ENCODE assay signal across 1 cellular context in the genomic region with DNA sequence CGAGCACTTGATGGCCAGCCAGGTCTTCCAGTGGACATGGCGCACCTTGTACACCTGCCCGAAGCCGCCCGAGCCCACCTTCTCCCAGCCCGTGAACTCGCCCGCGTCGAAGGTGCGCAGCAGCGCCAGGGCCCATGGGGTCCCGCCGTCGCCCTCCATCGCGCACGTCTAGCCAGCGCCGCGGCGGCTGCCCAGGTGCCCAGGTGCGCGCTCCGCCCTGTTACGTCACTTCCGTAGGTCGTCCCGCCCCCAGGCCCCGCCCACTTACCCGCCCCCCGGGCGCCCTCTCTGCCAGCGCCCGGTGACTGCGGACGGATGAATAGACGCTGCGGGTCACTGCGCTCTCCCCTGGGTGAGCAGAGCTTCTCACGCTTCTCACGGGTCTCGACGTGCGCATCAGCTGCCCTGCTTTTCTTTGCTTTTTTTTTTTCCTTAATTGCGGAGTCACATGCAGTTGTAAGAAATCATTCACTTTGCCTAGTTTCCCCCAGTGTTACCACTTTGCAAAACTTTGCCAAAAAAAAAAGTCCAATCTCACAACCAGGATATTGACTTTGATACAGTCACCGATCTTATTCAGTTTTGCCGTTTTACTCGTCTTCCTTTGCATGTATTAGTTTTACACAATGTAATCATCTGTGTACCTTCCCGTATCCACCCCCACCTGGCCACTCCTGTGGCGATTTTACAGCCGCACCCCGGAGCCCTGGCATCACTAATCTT.
TF ChIP-seq lines count a peak whose summit lies in the region.

Gene RIPK4, minus strand, starts transcription at position 170 of the 723 bp plus-strand sequence. Its CDS starts 11 bp downstream, at position 159.

TF ChIP-seq in HepG2, 621 proteins besides CTCF, POLR2A, EP300 and RAD21 (continued from another document and continues in another):
- TF ChIP-seq ZBTB21 (CRISPR knock-in tag; IDR thresholded peaks at IDR 0.05): no peak
- no peak for TF ChIP-seq ZNF75D (CRISPR knock-in tag; IDR thresholded peaks at IDR 0.05; ENCODE audit: borderline replicate concordance)
- TF ChIP-seq THRA (CRISPR knock-in tag; IDR thresholded peaks at IDR 0.05; ENCODE audit: borderline replicate concordance): peak; percentile 26; the same call in 1 of the 2 replicates
- TF ChIP-seq ZNF263 (CRISPR knock-in tag; IDR thresholded peaks at IDR 0.05): no peak; the same call in 1 of the 2 replicates
- no peak for TF ChIP-seq STAT5B (CRISPR knock-in tag; IDR thresholded peaks at IDR 0.05)
- TF ChIP-seq, protein P1, sequence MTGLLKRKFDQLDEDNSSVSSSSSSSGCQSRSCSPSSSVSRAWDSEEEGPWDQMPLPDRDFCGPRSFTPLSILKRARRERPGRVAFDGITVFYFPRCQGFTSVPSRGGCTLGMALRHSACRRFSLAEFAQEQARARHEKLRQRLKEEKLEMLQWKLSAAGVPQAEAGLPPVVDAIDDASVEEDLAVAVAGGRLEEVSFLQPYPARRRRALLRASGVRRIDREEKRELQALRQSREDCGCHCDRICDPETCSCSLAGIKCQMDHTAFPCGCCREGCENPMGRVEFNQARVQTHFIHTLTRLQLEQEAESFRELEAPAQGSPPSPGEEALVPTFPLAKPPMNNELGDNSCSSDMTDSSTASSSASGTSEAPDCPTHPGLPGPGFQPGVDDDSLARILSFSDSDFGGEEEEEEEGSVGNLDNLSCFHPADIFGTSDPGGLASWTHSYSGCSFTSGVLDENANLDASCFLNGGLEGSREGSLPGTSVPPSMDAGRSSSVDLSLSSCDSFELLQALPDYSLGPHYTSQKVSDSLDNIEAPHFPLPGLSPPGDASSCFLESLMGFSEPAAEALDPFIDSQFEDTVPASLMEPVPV (CRISPR knock-in tag; IDR thresholded peaks at IDR 0.05): no peak
- TF ChIP-seq HNRNPUL1 (IDR thresholded peaks at IDR 0.05; ENCODE audit: low read depth, low read length): no peak
- no peak; the same call in none of the 2 replicates for TF ChIP-seq BCL6 (CRISPR knock-in tag; IDR thresholded peaks at IDR 0.05)
- no peak; the same call in 1 of the 2 replicates for TF ChIP-seq NCOA1 (CRISPR knock-in tag; IDR thresholded peaks at IDR 0.05)
- no peak for TF ChIP-seq ZNF710 (CRISPR knock-in tag; IDR thresholded peaks at IDR 0.05; ENCODE audit: borderline replicate concordance)
- 0 out of 2 replicates have a peak, but pooled peaks have one; percentile 49 for TF ChIP-seq ETS1 (CRISPR knock-in tag; IDR thresholded peaks at IDR 0.05)
- no peak for TF ChIP-seq MAFK (conservative IDR thresholded peaks at IDR 0.05 in 1 of 2, IDR thresholded peaks at IDR 0.05 in 1 of 2; ENCODE audit: low read length in 2 of 2)
- no peak for TF ChIP-seq NFYB (CRISPR knock-in tag; IDR thresholded peaks at IDR 0.05)
- no peak for TF ChIP-seq ZNF572 (CRISPR knock-in tag; IDR thresholded peaks at IDR 0.05)
- TF ChIP-seq PRMT3 (CRISPR knock-in tag; IDR thresholded peaks at IDR 0.05; ENCODE audit: borderline replicate concordance, low read depth): no peak
- TF ChIP-seq GABPB1 (CRISPR knock-in tag; IDR thresholded peaks at IDR 0.05): peak; percentile 96
- TF ChIP-seq KLF6 (CRISPR knock-in tag; IDR thresholded peaks at IDR 0.05): 0 out of 2 replicates have a peak, but pooled peaks have one; percentile 53
- TF ChIP-seq, protein P2, sequence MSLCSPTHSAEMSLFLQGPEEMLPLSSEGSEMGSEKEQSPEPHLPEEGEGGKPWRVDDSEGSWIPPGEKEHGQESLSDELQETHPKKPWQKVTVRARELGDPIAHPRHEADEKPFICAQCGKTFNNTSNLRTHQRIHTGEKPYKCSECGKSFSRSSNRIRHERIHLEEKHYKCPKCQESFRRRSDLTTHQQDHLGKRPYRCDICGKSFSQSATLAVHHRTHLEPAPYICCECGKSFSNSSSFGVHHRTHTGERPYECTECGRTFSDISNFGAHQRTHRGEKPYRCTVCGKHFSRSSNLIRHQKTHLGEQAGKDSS (CRISPR knock-in tag; IDR thresholded peaks at IDR 0.05; ENCODE audit: borderline replicate concordance, low read depth): no peak; the same call in 1 of the 2 replicates
- peak; percentile 26; the same call in 1 of the 2 replicates for TF ChIP-seq BHLHE40 (IDR thresholded peaks at IDR 0.05; ENCODE audit: low read length)
- TF ChIP-seq ZNF350 (CRISPR knock-in tag; IDR thresholded peaks at IDR 0.05; ENCODE audit: borderline replicate concordance, low read depth): no peak
- no peak for TF ChIP-seq ZNF503 (CRISPR knock-in tag; IDR thresholded peaks at IDR 0.05)
- TF ChIP-seq, protein P3, sequence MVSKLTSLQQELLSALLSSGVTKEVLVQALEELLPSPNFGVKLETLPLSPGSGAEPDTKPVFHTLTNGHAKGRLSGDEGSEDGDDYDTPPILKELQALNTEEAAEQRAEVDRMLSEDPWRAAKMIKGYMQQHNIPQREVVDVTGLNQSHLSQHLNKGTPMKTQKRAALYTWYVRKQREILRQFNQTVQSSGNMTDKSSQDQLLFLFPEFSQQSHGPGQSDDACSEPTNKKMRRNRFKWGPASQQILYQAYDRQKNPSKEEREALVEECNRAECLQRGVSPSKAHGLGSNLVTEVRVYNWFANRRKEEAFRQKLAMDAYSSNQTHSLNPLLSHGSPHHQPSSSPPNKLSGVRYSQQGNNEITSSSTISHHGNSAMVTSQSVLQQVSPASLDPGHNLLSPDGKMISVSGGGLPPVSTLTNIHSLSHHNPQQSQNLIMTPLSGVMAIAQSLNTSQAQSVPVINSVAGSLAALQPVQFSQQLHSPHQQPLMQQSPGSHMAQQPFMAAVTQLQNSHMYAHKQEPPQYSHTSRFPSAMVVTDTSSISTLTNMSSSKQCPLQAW (CRISPR knock-in tag; IDR thresholded peaks at IDR 0.05): no peak
- TF ChIP-seq ARNTL (CRISPR knock-in tag; IDR thresholded peaks at IDR 0.05): no peak
- TF ChIP-seq ZNF180 (CRISPR knock-in tag; IDR thresholded peaks at IDR 0.05; ENCODE audit: borderline replicate concordance, low read depth): peak; percentile 45; the same call in 1 of the 2 replicates
- TF ChIP-seq ARID5B (CRISPR knock-in tag; IDR thresholded peaks at IDR 0.05): peak; percentile 48; the same call in 1 of the 2 replicates
- TF ChIP-seq MLLT10 (CRISPR knock-in tag; IDR thresholded peaks at IDR 0.05): no peak
- TF ChIP-seq, protein P4, sequence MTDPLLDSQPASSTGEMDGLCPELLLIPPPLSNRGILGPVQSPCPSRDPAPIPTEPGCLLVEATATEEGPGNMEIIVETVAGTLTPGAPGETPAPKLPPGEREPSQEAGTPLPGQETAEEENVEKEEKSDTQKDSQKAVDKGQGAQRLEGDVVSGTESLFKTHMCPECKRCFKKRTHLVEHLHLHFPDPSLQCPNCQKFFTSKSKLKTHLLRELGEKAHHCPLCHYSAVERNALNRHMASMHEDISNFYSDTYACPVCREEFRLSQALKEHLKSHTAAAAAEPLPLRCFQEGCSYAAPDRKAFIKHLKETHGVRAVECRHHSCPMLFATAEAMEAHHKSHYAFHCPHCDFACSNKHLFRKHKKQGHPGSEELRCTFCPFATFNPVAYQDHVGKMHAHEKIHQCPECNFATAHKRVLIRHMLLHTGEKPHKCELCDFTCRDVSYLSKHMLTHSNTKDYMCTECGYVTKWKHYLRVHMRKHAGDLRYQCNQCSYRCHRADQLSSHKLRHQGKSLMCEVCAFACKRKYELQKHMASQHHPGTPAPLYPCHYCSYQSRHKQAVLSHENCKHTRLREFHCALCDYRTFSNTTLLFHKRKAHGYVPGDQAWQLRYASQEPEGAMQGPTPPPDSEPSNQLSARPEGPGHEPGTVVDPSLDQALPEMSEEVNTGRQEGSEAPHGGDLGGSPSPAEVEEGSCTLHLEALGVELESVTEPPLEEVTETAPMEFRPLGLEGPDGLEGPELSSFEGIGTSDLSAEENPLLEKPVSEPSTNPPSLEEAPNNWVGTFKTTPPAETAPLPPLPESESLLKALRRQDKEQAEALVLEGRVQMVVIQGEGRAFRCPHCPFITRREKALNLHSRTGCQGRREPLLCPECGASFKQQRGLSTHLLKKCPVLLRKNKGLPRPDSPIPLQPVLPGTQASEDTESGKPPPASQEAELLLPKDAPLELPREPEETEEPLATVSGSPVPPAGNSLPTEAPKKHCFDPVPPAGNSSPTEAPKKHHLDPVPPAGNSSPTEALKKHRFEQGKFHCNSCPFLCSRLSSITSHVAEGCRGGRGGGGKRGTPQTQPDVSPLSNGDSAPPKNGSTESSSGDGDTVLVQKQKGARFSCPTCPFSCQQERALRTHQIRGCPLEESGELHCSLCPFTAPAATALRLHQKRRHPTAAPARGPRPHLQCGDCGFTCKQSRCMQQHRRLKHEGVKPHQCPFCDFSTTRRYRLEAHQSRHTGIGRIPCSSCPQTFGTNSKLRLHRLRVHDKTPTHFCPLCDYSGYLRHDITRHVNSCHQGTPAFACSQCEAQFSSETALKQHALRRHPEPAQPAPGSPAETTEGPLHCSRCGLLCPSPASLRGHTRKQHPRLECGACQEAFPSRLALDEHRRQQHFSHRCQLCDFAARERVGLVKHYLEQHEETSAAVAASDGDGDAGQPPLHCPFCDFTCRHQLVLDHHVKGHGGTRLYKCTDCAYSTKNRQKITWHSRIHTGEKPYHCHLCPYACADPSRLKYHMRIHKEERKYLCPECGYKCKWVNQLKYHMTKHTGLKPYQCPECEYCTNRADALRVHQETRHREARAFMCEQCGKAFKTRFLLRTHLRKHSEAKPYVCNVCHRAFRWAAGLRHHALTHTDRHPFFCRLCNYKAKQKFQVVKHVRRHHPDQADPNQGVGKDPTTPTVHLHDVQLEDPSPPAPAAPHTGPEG (CRISPR knock-in tag; IDR thresholded peaks at IDR 0.05): no peak
- TF ChIP-seq ZNF441 (CRISPR knock-in tag; IDR thresholded peaks at IDR 0.05; ENCODE audit: borderline replicate concordance): peak; percentile 12; the same call in 1 of the 2 replicates
- TF ChIP-seq ZNF564 (CRISPR knock-in tag; IDR thresholded peaks at IDR 0.05): 0 out of 2 replicates have a peak, but pooled peaks have one; percentile 6
